Comparison of ENCODE assay signal across 11 cellular contexts in genomic region chr1:116931016-116931918, GRCh38.
"Had no signal": no experiment of that assay in that cellular context is flagged by ENCODE, and none has a peak within 500 bp of the region (broad histone marks: within the 10 kb centered on the region; RNA-seq: fewer than 3 reads in every experiment).

No MANE protein-coding gene starts in this region.

- H3K36me3 ChIP-seq: adrenal gland, neural progenitor cell, right lobe of liver had no signal

- H3K27ac ChIP-seq: adrenal gland, heart left ventricle, neural progenitor cell, psoas muscle, right lobe of liver had no signal

- H3K27ac Mint-ChIP-seq: neural progenitor cell had no signal

- H2AFZ ChIP-seq: neural progenitor cell had no signal

- H3K4me3 Mint-ChIP-seq: neural progenitor cell had no signal

- ATAC-seq: heart left ventricle, psoas muscle, right lobe of liver had no signal

- DNase-seq: activated CD8-positive, alpha-beta memory T cell treated with anti-CD3 and anti-CD28 coated beads for 24 hours; activated effector memory CD4-positive, alpha-beta T cell treated with anti-CD3 and anti-CD28 coated beads, Interleukin-2, amount 50 U/mL, for 16 hours; adrenal gland; heart left ventricle; left cardiac atrium; midbrain; psoas muscle; right lobe of liver; SW 1271 had no signal

- H3K9ac ChIP-seq: neural progenitor cell had no signal

- H3K4me1 ChIP-seq: psoas muscle had no signal

- H3K9me3 ChIP-seq: adrenal gland, heart left ventricle, psoas muscle, right lobe of liver had no signal

- H3K9me3 Mint-ChIP-seq: neural progenitor cell had no signal

- H3K4me3 ChIP-seq: adrenal gland, heart left ventricle, lung, neural progenitor cell, psoas muscle, right lobe of liver had no signal

- H3K4me2 ChIP-seq: neural progenitor cell had no signal

- H3K27me3 ChIP-seq: adrenal gland, heart left ventricle, neural progenitor cell, right lobe of liver had no signal

- H3K36me3 Mint-ChIP-seq: neural progenitor cell had no signal

- H3K4me1 Mint-ChIP-seq: neural progenitor cell had no signal
